In genomic region chr12:1131811-1132224, GRCh38 we compare ENCODE assay signal across 20 cellular contexts.
DNase-seq lines count a peak whose midpoint lies in the region; ATAC-seq, FAIRE-seq and TF ChIP-seq lines count a peak whose summit lies in the region.
"Had no signal": no experiment of that assay in that cellular context is flagged by ENCODE, and none has a peak within 500 bp of the region (broad histone marks: within the 10 kb centered on the region; RNA-seq: fewer than 3 reads in every experiment).

No MANE protein-coding gene starts in this region.

- ATAC-seq in CD4-positive, alpha-beta T cell (ENCODE audit: poor library complexity), result no peak
- no peak for ATAC-seq in HG03571 (IDR thresholded peaks at IDR 0.05; ENCODE audit: unreplicated experiment)
- ATAC-seq in activated CD8-positive, alpha-beta T cell treated with anti-CD3 and anti-CD28 coated beads, Interleukin-2, amount 10 ng/mL, durations not matched to agents 7 days and 5 days, result no peak

- H3K27me3 Mint-ChIP-seq in CD4-positive, alpha-beta T cell, result no peaks in the 10 kb centered on the region
- no peaks in the 10 kb centered on the region for H3K27me3 Mint-ChIP-seq in astrocyte (ENCODE audit: low read depth, unreplicated experiment)
- no peaks in the 10 kb centered on the region for H3K27me3 Mint-ChIP-seq in activated CD8-positive, alpha-beta T cell treated with anti-CD3 and anti-CD28 coated beads, Interleukin-2, amount 10 ng/mL, durations not matched to agents 7 days and 5 days (ENCODE audit: low read depth)

- H3K4me3 ChIP-seq in LNCaP clone FGC (ENCODE audit: low read depth, low read length), result no peak overlapping the region
- H3K4me3 ChIP-seq in astrocyte (ENCODE audit: insufficient read depth, low read depth, low read length), result no peak overlapping the region
- H3K4me3 ChIP-seq: suprapubic skin had no signal

- intact Hi-C loops in CD4-positive, alpha-beta T cell (cut with DNase I, micrococcal nuclease), result no loop called here

- no peaks in the 10 kb centered on the region for H3K9me3 ChIP-seq in CD4-positive, alpha-beta T cell (ENCODE audit: control insufficient read depth, low read length)
- H3K9me3 ChIP-seq in astrocyte (ENCODE audit: insufficient read depth, low read depth, low read length), result no peaks in the 10 kb centered on the region
- H3K9me3 ChIP-seq: suprapubic skin had no signal

- no peak overlapping the region for H3K4me3 Mint-ChIP-seq in CD4-positive, alpha-beta T cell
- H3K4me3 Mint-ChIP-seq in astrocyte (ENCODE audit: unreplicated experiment), result no peak overlapping the region
- no peak overlapping the region for H3K4me3 Mint-ChIP-seq in activated CD8-positive, alpha-beta T cell treated with anti-CD3 and anti-CD28 coated beads, Interleukin-2, amount 10 ng/mL, durations not matched to agents 7 days and 5 days

- DNase-seq in CD4-positive, alpha-beta T cell, result no peak
- DNase-seq in LNCaP clone FGC (ENCODE audit: low read depth) (peak; percentile 92), astrocyte (ENCODE audit: low read depth) (peak; percentile 71), medulla oblongata (ENCODE audit: extremely low spot score) (peak; percentile 63), HK-2 (ENCODE audit: unreplicated experiment) (no peak), hepatic stellate cell (ENCODE audit: low spot score) (no peak)
- no peak for DNase-seq in activated CD8-positive, alpha-beta T cell treated with anti-CD3 and anti-CD28 coated beads, Interleukin-2, amount 10 ng/mL, durations not matched to agents 7 days and 5 days
- DNase-seq: activated naive CD4-positive, alpha-beta T cell treated with anti-CD3 and anti-CD28 coated beads, Interleukin-2, amount 50 U/mL, for 16 hours; effector memory CD4-positive, alpha-beta T cell; EL; IMR-90; NCI-H1105; NCI-H2107; NCI-H748 treated with DMSO at 0.1 percent for 48 hours; occipital lobe; stimulated activated CD4-positive, alpha-beta T cell treated with anti-CD3 and anti-CD28 coated beads, Interleukin-2, amount 100 ng/mL, for 48 hours had no signal

- H3K4me2 ChIP-seq in astrocyte (ENCODE audit: low read length), result no peak overlapping the region

- H3K36me3 ChIP-seq in astrocyte (ENCODE audit: insufficient read depth, low read length), result no peaks in the 10 kb centered on the region
- H3K36me3 ChIP-seq: suprapubic skin had no signal

- H3K9ac ChIP-seq in astrocyte (ENCODE audit: low read length), result no peak overlapping the region

- TF ChIP-seq CTCF in CD4-positive, alpha-beta T cell (IDR thresholded peaks at IDR 0.05), result no peak
- TF ChIP-seq CTCF in LNCaP clone FGC (IDR thresholded peaks at IDR 0.05; ENCODE audit: control insufficient read depth, extremely low read depth, insufficient read depth), result no peak
- TF ChIP-seq CTCF in astrocyte (IDR thresholded peaks at IDR 0.05; ENCODE audit: insufficient read depth, low read depth, low read length), result no peak

- peaks cover 7% of the 10 kb centered on the region for H4K20me1 ChIP-seq in astrocyte (ENCODE audit: insufficient read depth, low read length)

- H3K27ac Mint-ChIP-seq in CD4-positive, alpha-beta T cell, result peak overlapping the region; percentile 34
- no peak overlapping the region for H3K27ac Mint-ChIP-seq in astrocyte (ENCODE audit: unreplicated experiment)
- H3K27ac Mint-ChIP-seq in activated CD8-positive, alpha-beta T cell treated with anti-CD3 and anti-CD28 coated beads, Interleukin-2, amount 10 ng/mL, durations not matched to agents 7 days and 5 days, result no peak overlapping the region

- CTCF ChIA-PET in CD4-positive, alpha-beta T cell (lab: Charles Lee), result no interaction called here
- CTCF ChIA-PET in activated CD8-positive, alpha-beta T cell treated with anti-CD3 and anti-CD28 coated beads, Interleukin-2, amount 10 ng/mL, durations not matched to agents 7 days and 5 days (lab: Charles Lee), result interaction anchor here (6.0 kb wide), 1 partner anchor 14 kb away, joined by 43 read pairs; no protein-coding TSS in a partner anchor

- H3K4me1 Mint-ChIP-seq in CD4-positive, alpha-beta T cell (ENCODE audit: low read depth), result peaks cover 49% of the 10 kb centered on the region
- peaks cover 14% of the 10 kb centered on the region for H3K4me1 Mint-ChIP-seq in astrocyte (ENCODE audit: low read depth, unreplicated experiment)
- H3K4me1 Mint-ChIP-seq in activated CD8-positive, alpha-beta T cell treated with anti-CD3 and anti-CD28 coated beads, Interleukin-2, amount 10 ng/mL, durations not matched to agents 7 days and 5 days (ENCODE audit: low read depth), result peaks cover 17% of the 10 kb centered on the region

- H3K9me3 Mint-ChIP-seq in CD4-positive, alpha-beta T cell, result no peaks in the 10 kb centered on the region
- no peaks in the 10 kb centered on the region for H3K9me3 Mint-ChIP-seq in astrocyte (ENCODE audit: unreplicated experiment)
- H3K9me3 Mint-ChIP-seq in activated CD8-positive, alpha-beta T cell treated with anti-CD3 and anti-CD28 coated beads, Interleukin-2, amount 10 ng/mL, durations not matched to agents 7 days and 5 days (ENCODE audit: insufficient read depth), result no peaks in the 10 kb centered on the region

- H2AFZ ChIP-seq in astrocyte (ENCODE audit: low read depth, low read length), result no peak overlapping the region

- H3K79me2 ChIP-seq in astrocyte (ENCODE audit: insufficient read depth, low read length), result no peaks in the 10 kb centered on the region

- H3K36me3 Mint-ChIP-seq in CD4-positive, alpha-beta T cell (ENCODE audit: low read depth), result peaks cover 10% of the 10 kb centered on the region
- H3K36me3 Mint-ChIP-seq in astrocyte (ENCODE audit: low read depth, unreplicated experiment), result peaks cover 4% of the 10 kb centered on the region
- no peaks in the 10 kb centered on the region for H3K36me3 Mint-ChIP-seq in activated CD8-positive, alpha-beta T cell treated with anti-CD3 and anti-CD28 coated beads, Interleukin-2, amount 10 ng/mL, durations not matched to agents 7 days and 5 days (ENCODE audit: low read depth)

- H3K27ac ChIP-seq in CD4-positive, alpha-beta T cell (ENCODE audit: low read depth, low read length), result no peak overlapping the region
- no peak overlapping the region for H3K27ac ChIP-seq in astrocyte (ENCODE audit: low read depth, low read length)
- H3K27ac ChIP-seq: suprapubic skin had no signal

- no peak for FAIRE-seq in astrocyte (lab: Jason Lieb, UNC)
- FAIRE-seq: bronchial epithelial cell, keratinocyte had no signal

- no peaks in the 10 kb centered on the region for H3K4me1 ChIP-seq in astrocyte (ENCODE audit: insufficient read depth, low read length)
- H3K4me1 ChIP-seq: suprapubic skin had no signal

- no peaks in the 10 kb centered on the region for H3K27me3 ChIP-seq in CD4-positive, alpha-beta T cell (ENCODE audit: control insufficient read depth, insufficient read depth, low read length)
- no peaks in the 10 kb centered on the region for H3K27me3 ChIP-seq in astrocyte (ENCODE audit: insufficient read depth, low read length)
- H3K27me3 ChIP-seq: suprapubic skin had no signal

- POLR2A ChIA-PET in CD4-positive, alpha-beta T cell (lab: Charles Lee), result no interaction called here
- POLR2A ChIA-PET in activated CD8-positive, alpha-beta T cell treated with anti-CD3 and anti-CD28 coated beads, Interleukin-2, amount 10 ng/mL, durations not matched to agents 7 days and 5 days (lab: Charles Lee), result no interaction called here

Comparison
In these comparisons a context has a peak if more than half of its experiments do, and no peak if none do; other contexts are left out.
1. DNase-seq: peak in LNCaP clone FGC (single experiment), astrocyte (single experiment) and medulla oblongata (single experiment); none in CD4-positive, alpha-beta T cell (0 of 10), HK-2 (single experiment), activated CD8-positive, alpha-beta T cell treated with anti-CD3 and anti-CD28 coated beads, Interleukin-2, amount 10 ng/mL, durations not matched to agents 7 days and 5 days (single experiment) and hepatic stellate cell (single experiment).